10 cellular contexts compared by ENCODE assay signal in genomic region chr2:10135296-10136089, GRCh38. TPM values are rescaled to one million over a fixed set of nuclear protein-coding genes. Genes with fewer than 3 reads are reported as not detected.
DNase-seq lines count a peak whose midpoint lies in the region; ATAC-seq, FAIRE-seq and TF ChIP-seq lines count a peak whose summit lies in the region.
"Had no signal": no experiment of that assay in that cellular context is flagged by ENCODE, and none has a peak within 500 bp of the region (broad histone marks: within the 10 kb centered on the region; RNA-seq: fewer than 3 reads in every experiment).

No MANE protein-coding gene starts in this region.

- H3K27me3 ChIP-seq in BE2C (no peaks in the 10 kb centered on the region), endothelial cell of umbilical vein (ENCODE audit: control insufficient read depth in 2 of 2, insufficient read depth in 2 of 2, low read length in 2 of 2) (no peaks in the 10 kb centered on the region), small intestine (ENCODE audit: control insufficient read depth in 2 of 2, insufficient read depth in 2 of 2, low read length in 2 of 2) (no peaks in the 10 kb centered on the region), esophagus squamous epithelium (no peaks in the 10 kb centered on the region)

- dilution Hi-C loops in endothelial cell of umbilical vein (cut with MboI; ENCODE audit: extremely low pct_ligation_motif_present, low sequenced_read_pairs) = no loop called here

- no peak for TF ChIP-seq CTCF in BE2C (IDR thresholded peaks at IDR 0.05; ENCODE audit: low read depth, low read length)
- no peak for TF ChIP-seq CTCF in endothelial cell of umbilical vein (IDR thresholded peaks at IDR 0.05; ENCODE audit: extremely low read depth in 1 of 2, insufficient read depth in 1 of 2, low read depth in 1 of 2, low read length in 2 of 2)
- TF ChIP-seq CTCF in esophagus squamous epithelium (IDR thresholded peaks at IDR 0.05) = no peak

- H3K27ac ChIP-seq in endothelial cell of umbilical vein (ENCODE audit: insufficient read depth, low read depth, low read length) = no peak overlapping the region
- H3K27ac ChIP-seq in small intestine (ENCODE audit: low read depth in 1 of 2, low read length in 1 of 2) = no peak overlapping the region
- no peak overlapping the region for H3K27ac ChIP-seq in esophagus squamous epithelium

- CTCF ChIA-PET in endothelial cell of umbilical vein (lab: Charles Lee) = interaction anchor here (1.2 to 3.8 kb wide), 4 partner anchors 8 to 297 kb away, joined by 3 to 23 read pairs (median 6); no protein-coding TSS in a partner anchor

- POLR2A ChIA-PET in endothelial cell of umbilical vein (lab: Charles Lee) = interaction anchor here (0.9 kb wide), 1 partner anchor 9 kb away, joined by 4 read pairs; no protein-coding TSS in a partner anchor

- no peak overlapping the region for H3K9ac ChIP-seq in endothelial cell of umbilical vein (replicated peaks; ENCODE audit: extremely low read depth, insufficient read depth, low read length)

- H3K9me3 ChIP-seq in BE2C (no peaks in the 10 kb centered on the region), endothelial cell of umbilical vein (replicated peaks; ENCODE audit: control insufficient read depth, insufficient read depth, low read length) (no peaks in the 10 kb centered on the region), small intestine (ENCODE audit: control insufficient read depth, low read depth) (no peaks in the 10 kb centered on the region), esophagus squamous epithelium (no peaks in the 10 kb centered on the region)

- H3K4me1 ChIP-seq in BE2C (peaks cover 4% of the 10 kb centered on the region; the same call in 1 of the 2 replicates), endothelial cell of umbilical vein (ENCODE audit: control insufficient read depth, extremely low read depth, insufficient read depth, low read length) (no peaks in the 10 kb centered on the region), small intestine (ENCODE audit: control insufficient read depth in 2 of 2, insufficient read depth in 1 of 2, low read depth in 1 of 2, low read length in 1 of 2) (no peaks in the 10 kb centered on the region), esophagus squamous epithelium (peaks cover 0 to 14% (median 5%) of the 10 kb centered on the region in 3 donors)

- H3K4me3 ChIP-seq in BE2C (ENCODE audit: low read depth, low read length) (no peak overlapping the region), endothelial cell of umbilical vein (replicated peaks in 1 of 3; ENCODE audit: insufficient read depth in 1 of 3, low read depth in 1 of 3, low read length in 3 of 3) (no peak overlapping the region), small intestine (ENCODE audit: low read depth in 1 of 2, low read length in 2 of 2) (no peak overlapping the region), esophagus squamous epithelium (no peak overlapping the region)

- BruUV-seq in endothelial cell of umbilical vein (replicated peaks; lab: Mats Ljungman, UMichigan) = no TSS peak

- intact Hi-C loops in endothelial cell of umbilical vein (cut with micrococcal nuclease) = no loop called here
- intact Hi-C loops in esophagus squamous epithelium (cut with DNase I) = no loop called here

- peak; percentile 64 for FAIRE-seq in endothelial cell of umbilical vein (lab: Jason Lieb, UNC)
- FAIRE-seq in small intestine (lab: Jason Lieb, UNC) = no peak

- no peaks in the 10 kb centered on the region for H3K9me1 ChIP-seq in endothelial cell of umbilical vein (replicated peaks; ENCODE audit: control insufficient read depth, extremely low read depth, insufficient read depth, low read length)

- no peaks in the 10 kb centered on the region for H4K20me1 ChIP-seq in endothelial cell of umbilical vein (replicated peaks; ENCODE audit: control insufficient read depth, extremely low read depth, insufficient read depth, low read length)

- DNase-seq in BE2C (peak; percentile 50), EL (peak; percentile 51), NCI-H460 (ENCODE audit: extremely low read depth, low read depth) (peak; percentile 76), endothelial cell of umbilical vein (ENCODE audit: low read depth, low spot score) (no peak), SK-N-DZ (ENCODE audit: low spot score) (no peak), small intestine (no peak), esophagus squamous epithelium (lab: John Stamatoyannopoulos, UW) (no peak)
- DNase-seq: naive thymus-derived CD8-positive, alpha-beta T cell; stimulated activated CD4-positive, alpha-beta T cell treated with anti-CD3 and anti-CD28 coated beads, Interleukin-2, amount 100 ng/mL, for 48 hours had no signal

- no peak for ATAC-seq in HG03442 (IDR thresholded peaks at IDR 0.05; ENCODE audit: unreplicated experiment)
- ATAC-seq: naive thymus-derived CD8-positive, alpha-beta T cell had no signal

- H3K36me3 ChIP-seq in BE2C = peaks cover 25% of the 10 kb centered on the region
- H3K36me3 ChIP-seq in endothelial cell of umbilical vein (ENCODE audit: control insufficient read depth in 2 of 2, extremely low read depth in 1 of 2, insufficient read depth in 2 of 2, low read length in 2 of 2) = peaks cover 0 to 3% of the 10 kb centered on the region in 2 experiments
- H3K36me3 ChIP-seq in small intestine (ENCODE audit: control insufficient read depth in 2 of 2, insufficient read depth in 2 of 2, low read length in 2 of 2) = no peaks in the 10 kb centered on the region
- peaks cover 0 to 4% (median 0%) of the 10 kb centered on the region in 3 donors for H3K36me3 ChIP-seq in esophagus squamous epithelium

- no peak overlapping the region for H3K4me2 ChIP-seq in endothelial cell of umbilical vein (ENCODE audit: insufficient read depth, low read length)

- WGBS in small intestine, 3 donors = 83 to 92% (median 90%) methylated on average over 9 of the region's 9 CpGs
- WGBS in esophagus squamous epithelium, 2 donors = 79 to 80% methylated on average over 9 of the region's 9 CpGs

- no peaks in the 10 kb centered on the region for H3K79me2 ChIP-seq in endothelial cell of umbilical vein (ENCODE audit: control insufficient read depth, insufficient read depth, low read length)

- no peak overlapping the region for H2AFZ ChIP-seq in endothelial cell of umbilical vein (ENCODE audit: low read depth, low read length)

- TF ChIP-seq POLR2A in endothelial cell of umbilical vein (IDR thresholded peaks at IDR 0.05; ENCODE audit: low read depth, low read length) = peak; percentile 60
- TF ChIP-seq POLR2A in esophagus squamous epithelium (IDR thresholded peaks at IDR 0.05) = no peak

TF ChIP-seq in endothelial cell of umbilical vein, 7 proteins besides CTCF, POLR2A, EP300 and RAD21:
- TF ChIP-seq MAX (IDR thresholded peaks at IDR 0.05; ENCODE audit: insufficient read depth, insufficient read length) = no peak
- no peak for TF ChIP-seq FOS (IDR thresholded peaks at IDR 0.05; ENCODE audit: borderline replicate concordance, insufficient read depth, low read length)
- no peak for TF ChIP-seq GATA2 (IDR thresholded peaks at IDR 0.05; ENCODE audit: insufficient read depth, insufficient read length, low read depth, low read length)

RNA-seq across cellular contexts. Expression of gene RRM2, which starts 13.0 kb away (rescaled TPM):
- 13.0 TPM for polyA plus RNA-seq in BE2C (2012; ENCODE audit: insufficient read depth, insufficient read length, low read depth)
- 62.5 and 68.7 TPM in 2 replicates for total RNA-seq in NCI-H460 (2014; rRNA removed; shearing (Covaris generic))
- polyA plus RNA-seq in NCI-H460 (2014; cell fraction: nucleus; rRNA removed) = 112 and 144 TPM in 2 replicates
- total RNA-seq in endothelial cell of umbilical vein (220 and 246 TPM in 2 replicates), esophagus squamous epithelium (10 to 100 TPM; 16.2 to 65.1 (median 41.7) TPM)
- polyA plus RNA-seq in endothelial cell of umbilical vein (40.9 and 58.0 TPM in 2 replicates), small intestine (10 to 100 TPM in 1 of 3 donors, 1 to 10 TPM in 2; 5.4 to 62.9 (median 6.3) TPM)
- 64.3 and 82.1 TPM in 2 replicates for polyA plus RNA-seq in endothelial cell of umbilical vein (2011; cell fraction: cytosol; rRNA removed)
- polyA plus RNA-seq in endothelial cell of umbilical vein (2011; cell fraction: nucleus; rRNA removed) = 66.4 and 74.8 TPM in 2 replicates
- polyA plus RNA-seq in endothelial cell of umbilical vein (2012) = 94.1 and 188 TPM in 2 replicates
- polyA minus RNA-seq in endothelial cell of umbilical vein = 65.3 and 69.9 TPM in 2 replicates
- polyA minus RNA-seq in endothelial cell of umbilical vein (2011; cell fraction: cytosol; rRNA and poly(A)+ RNA removed) = 124 TPM
- polyA minus RNA-seq in endothelial cell of umbilical vein (2011; cell fraction: nucleus; rRNA and poly(A)+ RNA removed) = 65.7 and 66.2 TPM in 2 replicates
- polyA plus RNA-seq in SK-N-DZ (2014; cell fraction: cytosol; rRNA removed) = 126 and 131 TPM in 2 replicates
- polyA plus RNA-seq in SK-N-DZ (2014; cell fraction: nucleus; rRNA removed) = 60.6 and 127 TPM in 2 replicates

RNA-seq across cellular contexts. Expression of gene CYS1, which starts 55.3 kb away (rescaled TPM):
- not detected for polyA plus RNA-seq in BE2C (2012; ENCODE audit: insufficient read depth, insufficient read length, low read depth)
- total RNA-seq in NCI-H460 (2014; rRNA removed; shearing (Covaris generic)) = 0.14 and 0.22 TPM in 2 replicates
- 0.06 and 0.26 TPM in 2 replicates for polyA plus RNA-seq in NCI-H460 (2014; cell fraction: nucleus; rRNA removed)
- 0.25 TPM in 1 of 2 replicates, not detected in the other for total RNA-seq in endothelial cell of umbilical vein
- 0.03 TPM in 1 of 2 replicates, not detected in the other for polyA plus RNA-seq in endothelial cell of umbilical vein
- polyA plus RNA-seq in endothelial cell of umbilical vein (2011; cell fraction: cytosol; rRNA removed) = 0.01 and 0.03 TPM in 2 replicates
- 0.04 TPM in 1 of 2 replicates, not detected in the other for polyA plus RNA-seq in endothelial cell of umbilical vein (2011; cell fraction: nucleus; rRNA removed)
- polyA plus RNA-seq in endothelial cell of umbilical vein (2012) = 0.08 TPM in 1 of 2 replicates, not detected in the other
- not detected in 2 replicates for polyA minus RNA-seq in endothelial cell of umbilical vein
- polyA minus RNA-seq in endothelial cell of umbilical vein (2011; cell fraction: cytosol; rRNA and poly(A)+ RNA removed) = not detected
- polyA minus RNA-seq in endothelial cell of umbilical vein (2011; cell fraction: nucleus; rRNA and poly(A)+ RNA removed) = not detected in 2 replicates
- polyA plus RNA-seq in SK-N-DZ (2014; cell fraction: cytosol; rRNA removed) = not detected in 2 replicates
- polyA plus RNA-seq in SK-N-DZ (2014; cell fraction: nucleus; rRNA removed) = not detected in 2 replicates
- under 1 TPM in 2 of 3 donors, not detected in 1; 0.54 to 0.76 TPM for polyA plus RNA-seq in small intestine
- 1 to 10 TPM in 2 of 4 donors, under 1 TPM in 2; 0.09 to 2.5 (median 0.80) TPM for total RNA-seq in esophagus squamous epithelium
- total RNA-seq: naive thymus-derived CD8-positive, alpha-beta T cell had no signal
- polyA plus RNA-seq: naive thymus-derived CD8-positive, alpha-beta T cell had no signal

Comparison
In these comparisons a context has a peak if more than half of its experiments do, and no peak if none do; other contexts are left out.
1. DNase-seq: peak in BE2C (single experiment), EL (single experiment) and NCI-H460 (single experiment); none in endothelial cell of umbilical vein (single experiment), SK-N-DZ (single experiment), small intestine (single experiment) and esophagus squamous epithelium (single experiment).